ENCODE assay signal across 16 cellular contexts in the genomic region with DNA sequence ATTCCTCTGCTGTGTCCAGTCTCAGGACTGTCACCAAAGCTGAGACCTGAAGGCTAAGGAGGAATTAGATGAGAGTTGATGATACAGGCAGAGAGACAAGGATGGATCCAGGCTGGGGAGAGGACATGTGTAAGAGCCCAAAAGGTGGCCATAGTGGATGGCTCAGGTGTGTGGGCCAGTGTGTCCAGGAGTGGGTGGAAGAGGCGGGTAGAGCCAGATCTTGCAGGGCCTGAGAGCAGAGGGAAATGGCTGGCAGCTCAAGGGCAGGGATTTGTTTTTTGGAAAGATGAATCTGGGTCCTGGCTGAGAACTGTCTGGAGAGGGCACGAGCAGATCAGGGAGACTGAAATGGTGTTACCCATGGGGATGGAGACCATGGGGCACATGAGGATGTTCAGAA. TPM values are rescaled to one million over a fixed set of nuclear protein-coding genes. Genes with fewer than 3 reads are reported as not detected.
A peak's percentile ranks its signal among the peaks of the same experiment; 100 is the strongest.
DNase-seq lines count a peak whose midpoint lies in the region; FAIRE-seq and TF ChIP-seq lines count a peak whose summit lies in the region.
"Had no signal": no experiment of that assay in that cellular context is flagged by ENCODE, and none has a peak within 500 bp of the region (broad histone marks: within the 10 kb centered on the region; RNA-seq: fewer than 3 reads in every experiment).

No MANE protein-coding gene starts in this region.

- H2AK5ac ChIP-seq in mesendoderm (ENCODE audit: low read length): no peak overlapping the region

- TF ChIP-seq CTCF in astrocyte (IDR thresholded peaks at IDR 0.05; ENCODE audit: insufficient read depth, low read depth, low read length): no peak

- no peak overlapping the region for H3K4ac ChIP-seq in mesendoderm (ENCODE audit: low read depth, low read length)

- H3K79me2 ChIP-seq in astrocyte (ENCODE audit: insufficient read depth, low read length) (no peaks in the 10 kb centered on the region), mesendoderm (ENCODE audit: control insufficient read depth, insufficient read depth, low read length) (no peaks in the 10 kb centered on the region)

- no peak overlapping the region for H4K8ac ChIP-seq in mesendoderm (ENCODE audit: low read depth, low read length)

- H3K27ac ChIP-seq in astrocyte (ENCODE audit: low read depth, low read length) (no peak overlapping the region), mesendoderm (ENCODE audit: low read depth, low read length) (no peak overlapping the region)

- H3K4me3 ChIP-seq in astrocyte (ENCODE audit: insufficient read depth, low read depth, low read length) (no peak overlapping the region), mesendoderm (ENCODE audit: low read length) (no peak overlapping the region)

- no peak overlapping the region for H2BK15ac ChIP-seq in mesendoderm (replicated peaks; ENCODE audit: low read depth)

- no peaks in the 10 kb centered on the region for H3K9me3 ChIP-seq in astrocyte (ENCODE audit: insufficient read depth, low read depth, low read length)

- H3K27ac Mint-ChIP-seq in activated naive CD4-positive, alpha-beta T cell treated with anti-CD3 and anti-CD28 coated beads, Interleukin-2, amount 50 U/mL, for 24 hours: peak overlapping the region; percentile 60
- peak overlapping the region; percentile 36 for H3K27ac Mint-ChIP-seq in astrocyte (ENCODE audit: unreplicated experiment)
- H3K27ac Mint-ChIP-seq: CD4-positive, alpha-beta T cell had no signal

- H3K79me1 ChIP-seq in mesendoderm (ENCODE audit: low read length): no peaks in the 10 kb centered on the region

- H3K36me3 Mint-ChIP-seq in activated naive CD4-positive, alpha-beta T cell treated with anti-CD3 and anti-CD28 coated beads, Interleukin-2, amount 50 U/mL, for 24 hours: no peaks in the 10 kb centered on the region
- H3K36me3 Mint-ChIP-seq in astrocyte (ENCODE audit: low read depth, unreplicated experiment): peaks cover 9% of the 10 kb centered on the region

- peak overlapping the region; percentile 81 for H4K5ac ChIP-seq in mesendoderm (ENCODE audit: low read length)

- H3K4me2 ChIP-seq in astrocyte (ENCODE audit: low read length): no peak overlapping the region
- no peak overlapping the region for H3K4me2 ChIP-seq in mesendoderm (ENCODE audit: low read length)

- no peak overlapping the region for H3K23ac ChIP-seq in mesendoderm (ENCODE audit: low read length)

- H3K36me3 ChIP-seq in astrocyte (ENCODE audit: insufficient read depth, low read length) (no peaks in the 10 kb centered on the region), mesendoderm (ENCODE audit: control insufficient read depth, insufficient read depth, low read length) (no peaks in the 10 kb centered on the region)

- H3K4me1 ChIP-seq in astrocyte (ENCODE audit: insufficient read depth, low read length) (no peaks in the 10 kb centered on the region), mesendoderm (ENCODE audit: control insufficient read depth, low read depth, low read length) (no peaks in the 10 kb centered on the region)

- H3K27me3 ChIP-seq in astrocyte (ENCODE audit: insufficient read depth, low read length): no peaks in the 10 kb centered on the region
- no peaks in the 10 kb centered on the region for H3K27me3 ChIP-seq in mesendoderm (ENCODE audit: insufficient read depth, low read length, poor library complexity)

- no peak overlapping the region for H3K9ac ChIP-seq in astrocyte (ENCODE audit: low read length)
- H3K9ac ChIP-seq in mesendoderm (ENCODE audit: low read length): no peak overlapping the region

- no peak for DNase-seq in activated naive CD4-positive, alpha-beta T cell treated with anti-CD3 and anti-CD28 coated beads, Interleukin-2, amount 50 U/mL, for 16 hours
- DNase-seq in astrocyte (ENCODE audit: low read depth) (no peak), mesendoderm (no peak), ureter (ENCODE audit: low spot score) (peak; percentile 17), urothelium cell line (ENCODE audit: low spot score) (no peak), EL (no peak)
- DNase-seq: ACHN; CD4-positive, alpha-beta T cell; DND-41; GF-D8; GOT3; NCI-H1417 treated with DMSO at 0.1 percent for 48 hours; NCI-H2029; NCI-H2171 treated with DMSO at 0.1 percent for 48 hours; NCI-H510A had no signal

- H3K4me1 Mint-ChIP-seq in activated naive CD4-positive, alpha-beta T cell treated with anti-CD3 and anti-CD28 coated beads, Interleukin-2, amount 50 U/mL, for 24 hours: no peaks in the 10 kb centered on the region
- peaks cover 7% of the 10 kb centered on the region for H3K4me1 Mint-ChIP-seq in astrocyte (ENCODE audit: low read depth, unreplicated experiment)

- no peak overlapping the region for H2AFZ ChIP-seq in astrocyte (ENCODE audit: low read depth, low read length)

- no peak overlapping the region for H2BK5ac ChIP-seq in mesendoderm (ENCODE audit: low read length)

- H4K20me1 ChIP-seq in astrocyte (ENCODE audit: insufficient read depth, low read length): no peaks in the 10 kb centered on the region

- no peak overlapping the region for H3K18ac ChIP-seq in mesendoderm (ENCODE audit: low read length)

- no peak overlapping the region for H2BK120ac ChIP-seq in mesendoderm (ENCODE audit: low read depth, low read length)

- H3K4me3 Mint-ChIP-seq in activated naive CD4-positive, alpha-beta T cell treated with anti-CD3 and anti-CD28 coated beads, Interleukin-2, amount 50 U/mL, for 24 hours: no peak overlapping the region
- H3K4me3 Mint-ChIP-seq in astrocyte (ENCODE audit: unreplicated experiment): no peak overlapping the region
- H3K4me3 Mint-ChIP-seq: CD4-positive, alpha-beta T cell had no signal

- no peaks in the 10 kb centered on the region for H3K27me3 Mint-ChIP-seq in activated naive CD4-positive, alpha-beta T cell treated with anti-CD3 and anti-CD28 coated beads, Interleukin-2, amount 50 U/mL, for 24 hours
- H3K27me3 Mint-ChIP-seq in astrocyte (ENCODE audit: low read depth, unreplicated experiment): peaks cover 18% of the 10 kb centered on the region
- H3K27me3 Mint-ChIP-seq: CD4-positive, alpha-beta T cell had no signal

- no peaks in the 10 kb centered on the region for H3K9me3 Mint-ChIP-seq in activated naive CD4-positive, alpha-beta T cell treated with anti-CD3 and anti-CD28 coated beads, Interleukin-2, amount 50 U/mL, for 24 hours
- peaks cover 2% of the 10 kb centered on the region for H3K9me3 Mint-ChIP-seq in astrocyte (ENCODE audit: unreplicated experiment)
- H3K9me3 Mint-ChIP-seq: CD4-positive, alpha-beta T cell had no signal

- WGBS in mesendoderm (ENCODE audit: extremely low coverage, insufficient coverage, low lambda C conversion rate): no CpG with 5 or more reads among the region's 2 CpGs

- FAIRE-seq in astrocyte (lab: Jason Lieb, UNC): no peak
- FAIRE-seq in urothelium cell line (lab: Jason Lieb, UNC): no peak

- no peak overlapping the region for H3K56ac ChIP-seq in mesendoderm (ENCODE audit: low read length)

RNA-seq across cellular contexts. Expression of gene AZIN2, which starts 38.1 kb away (rescaled TPM):
- total RNA-seq in astrocyte (10.1 and 15.6 TPM in 2 replicates), ureter (4.6 TPM)
- polyA plus RNA-seq in mesendoderm (2013, experiment 1 of 2): 0.15 TPM
- 0.36 TPM for polyA plus RNA-seq in mesendoderm (2013, experiment 2 of 2)
